ENCODE assay signal across 10 cellular contexts in genomic region chr9:122374885-122375420, GRCh38. TPM values are rescaled to one million over a fixed set of nuclear protein-coding genes. Genes with fewer than 3 reads are reported as not detected.
DNase-seq lines count a peak whose midpoint lies in the region; TF ChIP-seq lines count a peak whose summit lies in the region.
"Had no signal": no experiment of that assay in that cellular context is flagged by ENCODE, and none has a peak within 500 bp of the region (broad histone marks: within the 10 kb centered on the region; RNA-seq: fewer than 3 reads in every experiment).

No MANE protein-coding gene starts in this region.

- H3K27ac ChIP-seq in RWPE1 (no peak overlapping the region), OCI-LY7 (ENCODE audit: low read depth, low read length, poor library complexity, severe bottlenecking) (no peak overlapping the region)
- H3K27ac ChIP-seq: suprapubic skin had no signal

- H3K4me1 ChIP-seq in OCI-LY7 (ENCODE audit: insufficient read depth, low read length, poor library complexity, severe bottlenecking): peaks cover 16% of the 10 kb centered on the region

- no peaks in the 10 kb centered on the region for H3K36me3 ChIP-seq in OCI-LY7 (ENCODE audit: insufficient read depth, low read length)
- H3K36me3 ChIP-seq: suprapubic skin had no signal

- H3K36me3 Mint-ChIP-seq in nephron progenitor cell (ENCODE audit: low read depth): no peaks in the 10 kb centered on the region
- H3K36me3 Mint-ChIP-seq in activated CD4-positive, alpha-beta memory T cell treated with anti-CD3 and anti-CD28 coated beads for 36 hours: no peaks in the 10 kb centered on the region
- H3K36me3 Mint-ChIP-seq: activated naive CD8-positive, alpha-beta T cell treated with anti-CD3 and anti-CD28 coated beads, Interleukin-2, amount 10 ng/mL, durations not matched to agents 7 days and 5 days had no signal

- POLR2A ChIA-PET in RWPE1 (lab: Yijun Ruan, JAX; ENCODE audit: low non-redundant PET) (no interaction called here), OCI-LY7 (lab: Charles Lee) (no interaction called here)
- POLR2A ChIA-PET in activated CD4-positive, alpha-beta memory T cell treated with anti-CD3 and anti-CD28 coated beads for 36 hours (lab: Charles Lee): no interaction called here

- no peaks in the 10 kb centered on the region for H3K9me2 ChIP-seq in OCI-LY7 (ENCODE audit: insufficient read depth, low read length)

- H3K4me3 Mint-ChIP-seq in nephron progenitor cell: no peak overlapping the region
- no peak overlapping the region for H3K4me3 Mint-ChIP-seq in activated CD4-positive, alpha-beta memory T cell treated with anti-CD3 and anti-CD28 coated beads for 36 hours
- H3K4me3 Mint-ChIP-seq: activated naive CD8-positive, alpha-beta T cell treated with anti-CD3 and anti-CD28 coated beads, Interleukin-2, amount 10 ng/mL, durations not matched to agents 7 days and 5 days had no signal

- CTCF ChIA-PET in RWPE1 (lab: Yijun Ruan, JAX) (interaction anchor here (0.5 to 0.8 kb wide), 2 partner anchors 54 to 252 kb away, joined by 3 read pairs; no protein-coding TSS in a partner anchor), OCI-LY7 (lab: Charles Lee; ENCODE audit: unreplicated experiment) (no interaction called here)
- CTCF ChIA-PET in activated CD4-positive, alpha-beta memory T cell treated with anti-CD3 and anti-CD28 coated beads for 36 hours (lab: Charles Lee): no interaction called here

- H4K20me1 ChIP-seq in OCI-LY7 (ENCODE audit: insufficient read depth, low read length): no peaks in the 10 kb centered on the region

- no peaks in the 10 kb centered on the region for H3K79me2 ChIP-seq in OCI-LY7 (ENCODE audit: insufficient read depth, low read depth, low read length)

- intact Hi-C loops in OCI-LY7 (cut with micrococcal nuclease; ENCODE audit: unreplicated experiment): no loop called here
- intact Hi-C loops in activated CD4-positive, alpha-beta memory T cell treated with anti-CD3 and anti-CD28 coated beads for 36 hours (cut with micrococcal nuclease): loop anchor here (5.0 kb wide), 1 partner anchor 77 kb away; no protein-coding TSS in a partner anchor

- peaks cover 54% of the 10 kb centered on the region for H3K27me3 Mint-ChIP-seq in nephron progenitor cell (ENCODE audit: low read depth, poor library complexity)
- peaks cover 23% of the 10 kb centered on the region for H3K27me3 Mint-ChIP-seq in activated CD4-positive, alpha-beta memory T cell treated with anti-CD3 and anti-CD28 coated beads for 36 hours

- TF ChIP-seq CTCF in RWPE1 (conservative IDR thresholded peaks at IDR 0.05; ENCODE audit: low read depth): no peak
- no peak for TF ChIP-seq CTCF in fibroblast of the aortic adventitia (IDR thresholded peaks at IDR 0.05; ENCODE audit: insufficient read depth, low read length)
- no peak for TF ChIP-seq CTCF in nephron progenitor cell (IDR thresholded peaks at IDR 0.05)
- no peak for TF ChIP-seq CTCF in OCI-LY7 (conservative IDR thresholded peaks at IDR 0.05; ENCODE audit: low read length)

- peak; percentile 38 for DNase-seq in CD1c-positive myeloid dendritic cell (ENCODE audit: extremely low spot score)
- peak; percentile 81 for DNase-seq in RWPE1 (ENCODE audit: low spot score)
- peak; percentile 80 for DNase-seq in fibroblast of the aortic adventitia (ENCODE audit: low read depth)
- peak; percentile 44 for DNase-seq in nephron progenitor cell
- no peak for DNase-seq in OCI-LY7 (ENCODE audit: low spot score)
- no peak for DNase-seq in activated CD4-positive, alpha-beta memory T cell treated with anti-CD3 and anti-CD28 coated beads for 36 hours
- no peak for DNase-seq in cerebellum (ENCODE audit: low spot score)
- DNase-seq in DMS153 treated with DMSO at 0.1 percent for 48 hours (lab: John Stamatoyannopoulos, UW; ENCODE audit: unreplicated experiment): no peak
- DNase-seq: activated naive CD8-positive, alpha-beta T cell treated with anti-CD3 and anti-CD28 coated beads, Interleukin-2, amount 10 ng/mL, durations not matched to agents 7 days and 5 days had no signal

- H3K27ac Mint-ChIP-seq in nephron progenitor cell: no peak overlapping the region
- no peak overlapping the region for H3K27ac Mint-ChIP-seq in activated CD4-positive, alpha-beta memory T cell treated with anti-CD3 and anti-CD28 coated beads for 36 hours
- H3K27ac Mint-ChIP-seq: activated naive CD8-positive, alpha-beta T cell treated with anti-CD3 and anti-CD28 coated beads, Interleukin-2, amount 10 ng/mL, durations not matched to agents 7 days and 5 days had no signal

- H3K4me3 ChIP-seq in fibroblast of the aortic adventitia (ENCODE audit: low read depth, low read length): peak overlapping the region; percentile 54
- H3K4me3 ChIP-seq in OCI-LY7 (ENCODE audit: low read depth, low read length, poor library complexity, severe bottlenecking): no peak overlapping the region
- H3K4me3 ChIP-seq: suprapubic skin had no signal

- peaks cover 2% of the 10 kb centered on the region for H3K9me3 Mint-ChIP-seq in nephron progenitor cell
- peaks cover 12% of the 10 kb centered on the region for H3K9me3 Mint-ChIP-seq in activated CD4-positive, alpha-beta memory T cell treated with anti-CD3 and anti-CD28 coated beads for 36 hours

- peaks cover 41% of the 10 kb centered on the region for H3K4me1 Mint-ChIP-seq in nephron progenitor cell
- H3K4me1 Mint-ChIP-seq in activated CD4-positive, alpha-beta memory T cell treated with anti-CD3 and anti-CD28 coated beads for 36 hours (ENCODE audit: low read depth): peaks cover 9% of the 10 kb centered on the region

- BruUV-seq in OCI-LY7 (replicated peaks; lab: Mats Ljungman, UMichigan): no TSS peak

- H3K9me3 ChIP-seq in OCI-LY7 (ENCODE audit: low read length): peaks cover 7% of the 10 kb centered on the region
- H3K9me3 ChIP-seq: suprapubic skin had no signal

- H2AFZ ChIP-seq in OCI-LY7 (ENCODE audit: low read length): no peak overlapping the region

- no peak overlapping the region for H3K4me2 ChIP-seq in OCI-LY7 (ENCODE audit: low read length)

RNA-seq across cellular contexts. Expression of gene PTGS1, which starts 4.1 kb away (rescaled TPM):
- total RNA-seq in fibroblast of the aortic adventitia (ENCODE audit: low replicate concordance): 6.3 and 173 TPM in 2 replicates
- 0.79 and 0.85 TPM in 2 replicates for total RNA-seq in OCI-LY7 (2014; rRNA removed; shearing (Covaris generic))
- total RNA-seq in OCI-LY7 (2022): 1.5 and 2.2 TPM in 2 replicates
- total RNA-seq in activated CD4-positive, alpha-beta memory T cell treated with anti-CD3 and anti-CD28 coated beads for 36 hours: under 1 TPM in 1 of 2 experiments, not detected in 1; 0.07 TPM
- 1.2 TPM for total RNA-seq in cerebellum

Comparison
In these comparisons a context has a peak if more than half of its experiments do, and no peak if none do; other contexts are left out.
1. DNase-seq: peak in CD1c-positive myeloid dendritic cell (single experiment), RWPE1 (single experiment), fibroblast of the aortic adventitia (single experiment) and nephron progenitor cell (single experiment); none in OCI-LY7 (single experiment), activated CD4-positive, alpha-beta memory T cell treated with anti-CD3 and anti-CD28 coated beads for 36 hours (single experiment), cerebellum (single experiment) and DMS153 treated with DMSO at 0.1 percent for 48 hours (single experiment).